Comparison of ENCODE assay signal across 7 cellular contexts in genomic region chr20:62367483-62368302, GRCh38. TPM values are rescaled to one million over a fixed set of nuclear protein-coding genes. Genes with fewer than 3 reads are reported as not detected.
DNase-seq lines count a peak whose midpoint lies in the region; ATAC-seq and TF ChIP-seq lines count a peak whose summit lies in the region.
"Had no signal": no experiment of that assay in that cellular context is flagged by ENCODE, and none has a peak within 500 bp of the region (broad histone marks: within the 10 kb centered on the region; RNA-seq: fewer than 3 reads in every experiment).

No MANE protein-coding gene starts in this region.

- H3K4me3 ChIP-seq in thymus (ENCODE audit: low read length): peak overlapping the region; percentile 44

- CTCF ChIA-PET in Calu3 (lab: Charles Lee): interaction anchor here (0.7 to 5.9 kb wide), 10 partner anchors 12 to 340 kb away, joined by 3 to 33 read pairs (median 6); partner anchors contain the start of genes ADRM1 and RPS21

- whole genome bisulfite sequencing in thymus: 3% methylated on average over 53 of the region's 53 CpGs

- no peaks in the 10 kb centered on the region for H3K9me3 ChIP-seq in thymus (ENCODE audit: control insufficient read depth)

- H3K27me3 Mint-ChIP-seq in Calu3 (ENCODE audit: unreplicated experiment): no peaks in the 10 kb centered on the region

- peak overlapping the region; percentile 72 for H3K27ac Mint-ChIP-seq in Calu3 (ENCODE audit: unreplicated experiment)

- peaks cover 44% of the 10 kb centered on the region for H3K4me1 Mint-ChIP-seq in Calu3 (ENCODE audit: low read depth, unreplicated experiment)

- ATAC-seq in Right ventricle myocardium superior (ENCODE audit: poor library complexity) (peak; percentile 29), omental fat pad (ENCODE audit: low FRiP score) (no peak)

- no peaks in the 10 kb centered on the region for H3K36me3 ChIP-seq in thymus (ENCODE audit: control insufficient read depth, insufficient read depth)

- intact Hi-C loops in Calu3 (cut with micrococcal nuclease; ENCODE audit: unreplicated experiment) (no loop called here), Right ventricle myocardium superior (cut with DNase I) (no loop called here)

- H3K4me1 ChIP-seq in thymus (ENCODE audit: control insufficient read depth, insufficient read depth, low read length): no peaks in the 10 kb centered on the region

- no peaks in the 10 kb centered on the region for H3K9me3 Mint-ChIP-seq in Calu3 (ENCODE audit: low read depth, unreplicated experiment)

- H3K36me3 Mint-ChIP-seq in Calu3 (ENCODE audit: insufficient read depth, unreplicated experiment): peaks cover 71% of the 10 kb centered on the region

- no TSS peak for BruUV-seq in Calu3 (replicated peaks; lab: Mats Ljungman, UMichigan)

- H3K27me3 ChIP-seq in thymus (ENCODE audit: control insufficient read depth, insufficient read depth): peaks cover 55% of the 10 kb centered on the region

- H3K27ac ChIP-seq in thymus (ENCODE audit: low read depth): no peak overlapping the region

- peak overlapping the region; percentile 79 for H3K4me3 Mint-ChIP-seq in Calu3 (ENCODE audit: low read depth, unreplicated experiment)

- DNase-seq in Calu3 (no peak), NCI-H69 (lab: John Stamatoyannopoulos, UW) (peak; percentile 64), Right ventricle myocardium superior (peak; percentile 43), omental fat pad (ENCODE audit: low spot score) (no peak), COR-L47 (lab: John Stamatoyannopoulos, UW) (no peak)

- no peak for TF ChIP-seq CTCF in Calu3 (IDR thresholded peaks at IDR 0.05; ENCODE audit: unreplicated experiment)
- TF ChIP-seq CTCF in omental fat pad (IDR thresholded peaks at IDR 0.05): no peak

RNA-seq across cellular contexts. Expression of gene LAMA5, which starts 0.6 kb away (rescaled TPM):
- total RNA-seq in Calu3 (2022) (740 and 763 TPM in 2 replicates), Right ventricle myocardium superior (79.6 TPM), omental fat pad (100 to 1,000 TPM in 1 of 4 donors, 10 to 100 TPM in 3; 45.5 to 115 (median 62.5) TPM)
- polyA plus RNA-seq in thymus: 155 TPM

RNA-seq across cellular contexts. Expression of gene RPS21, which starts 19.2 kb away (rescaled TPM):
- 1,920 and 1,936 TPM in 2 replicates for total RNA-seq in Calu3 (2022)
- total RNA-seq in Right ventricle myocardium superior: 732 TPM
- 6,072 TPM for polyA plus RNA-seq in thymus
- 1,000 to 10,000 TPM; 1,582 to 2,182 (median 2,056) TPM for total RNA-seq in omental fat pad

RNA-seq across cellular contexts. Expression of gene CABLES2, which starts 39.4 kb away (rescaled TPM):
- total RNA-seq in Calu3 (2022): 12.2 and 13.6 TPM in 2 replicates
- total RNA-seq in Right ventricle myocardium superior: 15.0 TPM
- polyA plus RNA-seq in thymus: 3.5 TPM
- 1 to 10 TPM; 1.5 to 2.8 (median 2.5) TPM for total RNA-seq in omental fat pad

RNA-seq across cellular contexts. Expression of gene RBBP8NL, which starts 59.6 kb away (rescaled TPM):
- 6.2 and 6.4 TPM in 2 replicates for total RNA-seq in Calu3 (2022)
- not detected for total RNA-seq in Right ventricle myocardium superior
- 0.64 TPM for polyA plus RNA-seq in thymus
- not detected for total RNA-seq in omental fat pad
- total RNA-seq: HT1080 had no signal

Comparison
In these comparisons a context has a peak if more than half of its experiments do, and no peak if none do; other contexts are left out.
1. DNase-seq: peak in NCI-H69 (single experiment) and Right ventricle myocardium superior (single experiment); none in Calu3 (single experiment), omental fat pad (single experiment) and COR-L47 (single experiment).